In genomic region chr6:129184808-129185366, GRCh38 we compare ENCODE assay signal across 24 cellular contexts.
DNase-seq lines count a peak whose midpoint lies in the region; ATAC-seq, FAIRE-seq and TF ChIP-seq lines count a peak whose summit lies in the region.
"Had no signal": no experiment of that assay in that cellular context is flagged by ENCODE, and none has a peak within 500 bp of the region (broad histone marks: within the 10 kb centered on the region; RNA-seq: fewer than 3 reads in every experiment).

No MANE protein-coding gene starts in this region.

- H4K20me1 ChIP-seq in hepatocyte (ENCODE audit: insufficient read depth, poor library complexity, severe bottlenecking), result no peaks in the 10 kb centered on the region

- peak overlapping the region in 11 of 12 donors; percentile 11 to 63 (median 43) for H3K27ac ChIP-seq in heart left ventricle
- peak overlapping the region; percentile 45 for H3K27ac ChIP-seq in brain microvascular endothelial cell
- peak overlapping the region; percentile 48 for H3K27ac ChIP-seq in hepatocyte
- no peak overlapping the region for H3K27ac ChIP-seq in sigmoid colon
- H3K27ac ChIP-seq in WERI-Rb-1, result no peak overlapping the region
- H3K27ac ChIP-seq: tibial artery had no signal

- H3K9me3 ChIP-seq in heart left ventricle (no peaks in the 10 kb centered on the region), hepatocyte (ENCODE audit: low read depth) (no peaks in the 10 kb centered on the region), sigmoid colon (no peaks in the 10 kb centered on the region), WERI-Rb-1 (ENCODE audit: severe bottlenecking) (no peaks in the 10 kb centered on the region)
- H3K9me3 ChIP-seq: BE2C, tibial artery had no signal

- H3K79me2 ChIP-seq in hepatocyte, result no peaks in the 10 kb centered on the region

- TF ChIP-seq POLR2A in heart left ventricle (IDR thresholded peaks at IDR 0.05), result no peak
- no peak for TF ChIP-seq POLR2A in sigmoid colon (IDR thresholded peaks at IDR 0.05)

- ATAC-seq in heart left ventricle, result peak; percentile 43 to 56 (median 51)
- no peak for ATAC-seq in left cardiac atrium
- ATAC-seq: foreskin keratinocyte; stimulated activated naive CD8-positive, alpha-beta T cell treated with anti-CD3 and anti-CD28 coated beads, Interleukin-15, amount 100 ng/mL, for 72 hours had no signal

- H3K27me3 ChIP-seq in heart left ventricle, result no peaks in the 10 kb centered on the region
- no peaks in the 10 kb centered on the region for H3K27me3 ChIP-seq in brain microvascular endothelial cell (replicated peaks)
- H3K27me3 ChIP-seq in hepatocyte, result no peaks in the 10 kb centered on the region
- no peaks in the 10 kb centered on the region for H3K27me3 ChIP-seq in sigmoid colon
- H3K27me3 ChIP-seq in WERI-Rb-1 (ENCODE audit: insufficient read depth, low read depth, severe bottlenecking), result no peaks in the 10 kb centered on the region
- H3K27me3 ChIP-seq: BE2C, foreskin keratinocyte, tibial artery had no signal

- FAIRE-seq in urothelium cell line (lab: Jason Lieb, UNC), result no peak
- FAIRE-seq: endometrium, H54, keratinocyte had no signal

- H3K4me1 ChIP-seq in heart left ventricle (peaks cover 0 to 63% (median 11%) of the 10 kb centered on the region in 12 donors), hepatocyte (ENCODE audit: insufficient read depth) (peaks cover 11% of the 10 kb centered on the region), sigmoid colon (no peaks in the 10 kb centered on the region)
- H3K4me1 ChIP-seq: BE2C, tibial artery had no signal

- intact Hi-C loops in heart left ventricle (cut with DNase I) (no loop called here), left cardiac atrium (cut with DNase I) (no loop called here), sigmoid colon (cut with DNase I) (no loop called here)

- H3K36me3 ChIP-seq in heart left ventricle (peaks cover 0 to 38% (median 0%) of the 10 kb centered on the region in 9 donors), brain microvascular endothelial cell (replicated peaks) (no peaks in the 10 kb centered on the region), hepatocyte (replicated peaks; ENCODE audit: insufficient read depth, low read depth) (no peaks in the 10 kb centered on the region), sigmoid colon (no peaks in the 10 kb centered on the region), WERI-Rb-1 (no peaks in the 10 kb centered on the region)
- H3K36me3 ChIP-seq: BE2C, tibial artery had no signal

- no peak for DNase-seq in heart left ventricle
- DNase-seq in left cardiac atrium, result no peak
- DNase-seq in brain microvascular endothelial cell, result no peak
- no peak for DNase-seq in hepatocyte (ENCODE audit: low spot score)
- DNase-seq in sigmoid colon, result no peak
- no peak for DNase-seq in NCI-H446 (lab: John Stamatoyannopoulos, UW)
- DNase-seq in urothelium cell line (ENCODE audit: low spot score), result no peak
- no peak for DNase-seq in WERI-Rb-1
- DNase-seq: 8988T; activated CD4-positive, alpha-beta memory T cell treated with anti-CD3 and anti-CD28 coated beads for 36 hours; activated CD4-positive, CD25-positive, alpha-beta regulatory T cell; BE2C; cortex of kidney; foreskin keratinocyte; mammary epithelial cell; NCI-H146; NCI-H2171; NCI-H526 treated with DMSO at 0.1 percent for 48 hours; occipital lobe; stimulated activated naive CD8-positive, alpha-beta T cell treated with anti-CD3 and anti-CD28 coated beads, Interleukin-15, amount 100 ng/mL, for 72 hours; tibial artery had no signal

- H3K4me2 ChIP-seq in hepatocyte, result no peak overlapping the region

- H2AFZ ChIP-seq in hepatocyte, result no peak overlapping the region

- WGBS in heart left ventricle, 4 donors, result 79 to 95% (median 88%) methylated on average over 1 of the region's 1 CpG
- 97% methylated on average over 1 of the region's 1 CpG for WGBS in hepatocyte (ENCODE audit: low lambda C conversion rate, missing lambda C conversion rate)
- 98 to 100% methylated on average over 1 of the region's 1 CpG for WGBS in sigmoid colon, 2 donors

- in situ Hi-C loops in brain microvascular endothelial cell (cut with HindIII; ENCODE audit: low pct_ligation_motif_present, low sequenced_read_pairs), result no loop called here

- no peak for TF ChIP-seq CTCF in heart left ventricle (IDR thresholded peaks at IDR 0.05)
- no peak for TF ChIP-seq CTCF in brain microvascular endothelial cell (IDR thresholded peaks at IDR 0.05; ENCODE audit: low read depth, low read length, missing control alignments)
- TF ChIP-seq CTCF in hepatocyte (IDR thresholded peaks at IDR 0.05; ENCODE audit: poor library complexity), result no peak
- no peak for TF ChIP-seq CTCF in sigmoid colon (IDR thresholded peaks at IDR 0.05)
- no peak for TF ChIP-seq CTCF in WERI-Rb-1 (IDR thresholded peaks at IDR 0.05; ENCODE audit: low read depth, low read length)

- H3K9me2 ChIP-seq in hepatocyte (replicated peaks; ENCODE audit: insufficient read depth), result no peaks in the 10 kb centered on the region

- H3K4me3 ChIP-seq in heart left ventricle (no peak overlapping the region), brain microvascular endothelial cell (ENCODE audit: low read depth, low read length) (no peak overlapping the region), hepatocyte (no peak overlapping the region), sigmoid colon (no peak overlapping the region), WERI-Rb-1 (ENCODE audit: low read depth, low read length) (no peak overlapping the region)
- H3K4me3 ChIP-seq: tibial artery had no signal

- TF ChIP-seq EP300 in sigmoid colon (IDR thresholded peaks at IDR 0.05), result no peak

Comparison
In these comparisons a context has a peak if more than half of its experiments do, and no peak if none do; other contexts are left out.
1. ATAC-seq: peak in heart left ventricle (4 of 4); none in left cardiac atrium (0 of 2).
2. H3K27ac ChIP-seq: peak in heart left ventricle (11 of 12), brain microvascular endothelial cell (single experiment) and hepatocyte (single experiment); none in sigmoid colon (0 of 4) and WERI-Rb-1 (single experiment).